Comparison of ENCODE assay signal across 18 cellular contexts in the genomic region with DNA sequence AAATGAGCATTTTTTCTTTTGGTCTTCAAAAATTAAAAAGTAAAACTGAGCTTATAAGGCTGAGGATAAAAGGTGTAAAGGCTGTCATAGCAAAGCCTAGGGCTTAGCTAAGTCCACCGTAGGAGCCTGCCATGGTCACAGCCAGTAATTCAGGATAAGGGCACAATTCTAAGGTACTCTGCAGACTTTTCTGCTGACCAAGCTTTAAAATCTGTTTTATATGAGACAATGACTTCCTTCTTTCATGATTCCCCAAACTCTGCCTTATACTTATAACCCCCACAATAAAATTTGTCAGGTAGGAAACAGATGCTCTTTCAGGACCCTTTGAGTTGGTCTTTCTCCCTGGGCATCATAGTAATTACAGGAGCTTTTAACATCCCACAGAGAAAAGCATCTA.
DNase-seq lines count a peak whose midpoint lies in the region; ATAC-seq, FAIRE-seq and TF ChIP-seq lines count a peak whose summit lies in the region.
"Had no signal": no experiment of that assay in that cellular context is flagged by ENCODE, and none has a peak within 500 bp of the region (broad histone marks: within the 10 kb centered on the region; RNA-seq: fewer than 3 reads in every experiment).

No MANE protein-coding gene starts in this region.

- H3K4me1 Mint-ChIP-seq in endodermal cell, result peaks cover 14% of the 10 kb centered on the region
- H3K4me1 Mint-ChIP-seq: immature natural killer cell had no signal

- no peaks in the 10 kb centered on the region for H3K4me1 ChIP-seq in endodermal cell (ENCODE audit: control insufficient read depth, insufficient read depth, low read length)
- peaks cover 13% of the 10 kb centered on the region for H3K4me1 ChIP-seq in smooth muscle cell (ENCODE audit: low read depth)
- H3K4me1 ChIP-seq: testis had no signal

- peaks cover 2% of the 10 kb centered on the region for H3K9me3 Mint-ChIP-seq in endodermal cell
- H3K9me3 Mint-ChIP-seq: immature natural killer cell had no signal

- H3K27ac Mint-ChIP-seq in endodermal cell, result no peak overlapping the region
- H3K27ac Mint-ChIP-seq: immature natural killer cell had no signal

- H3F3A ChIP-seq in smooth muscle cell (ENCODE audit: low read depth), result peaks cover 5% of the 10 kb centered on the region

- H4K20me1 ChIP-seq in smooth muscle cell (ENCODE audit: low read depth), result no peaks in the 10 kb centered on the region

- no peaks in the 10 kb centered on the region for H3K9me3 ChIP-seq in endodermal cell (ENCODE audit: control insufficient read depth, low read length)
- H3K9me3 ChIP-seq in smooth muscle cell (replicated peaks; ENCODE audit: low read depth), result no peaks in the 10 kb centered on the region
- H3K9me3 ChIP-seq: heart left ventricle, ovary, testis had no signal

- H3K27me3 ChIP-seq in endodermal cell (ENCODE audit: control insufficient read depth, insufficient read depth, low read length, poor library complexity, severe bottlenecking) (no peaks in the 10 kb centered on the region), smooth muscle cell (ENCODE audit: low read depth) (no peaks in the 10 kb centered on the region)
- H3K27me3 ChIP-seq: ovary, testis had no signal

- FAIRE-seq in GM19239 (lab: Jason Lieb, UNC), result peak; percentile 94

- DNase-seq in GM19239 (ENCODE audit: insufficient read length, low spot score) (no peak), endodermal cell (no peak), smooth muscle cell (lab: John Stamatoyannopoulos, UW; ENCODE audit: unreplicated experiment) (no peak), SK-N-DZ (ENCODE audit: low spot score) (no peak), NCI-H526 (lab: John Stamatoyannopoulos, UW) (no peak), dermis blood vessel endothelial cell (no peak)
- DNase-seq: activated CD4-positive, alpha-beta T cell treated with anti-CD3 and anti-CD28 coated beads, Interleukin-2, amount 50 U/mL, for 4 hours; cerebellar nuclear complex; effector CD4-positive, alpha-beta T cell; heart left ventricle; immature natural killer cell; NCI-H774; PC-9; T-helper 2 cell; testis had no signal

- peaks cover 50% of the 10 kb centered on the region for H3K36me3 Mint-ChIP-seq in endodermal cell (ENCODE audit: low read depth)
- H3K36me3 Mint-ChIP-seq: immature natural killer cell had no signal

- no peak overlapping the region for H2AFZ ChIP-seq in smooth muscle cell (ENCODE audit: low read depth)
- H2AFZ ChIP-seq: PC-9 had no signal

- H3K9ac ChIP-seq in endodermal cell (ENCODE audit: extremely low read depth, low read length, poor library complexity, severe bottlenecking) (no peak overlapping the region), smooth muscle cell (ENCODE audit: low read depth) (no peak overlapping the region)

- no peaks in the 10 kb centered on the region for H3K27me3 Mint-ChIP-seq in endodermal cell (ENCODE audit: insufficient read depth)

- peak; percentile 17 for ATAC-seq in HG02885 (IDR thresholded peaks at IDR 0.05; ENCODE audit: poor library complexity, unreplicated experiment)

- no peak overlapping the region for H3K4me3 ChIP-seq in endodermal cell (ENCODE audit: low read length)
- no peak overlapping the region for H3K4me3 ChIP-seq in smooth muscle cell
- H3K4me3 ChIP-seq: heart left ventricle, ovary, PC-9, testis had no signal

- H3K79me2 ChIP-seq in smooth muscle cell (ENCODE audit: low read depth), result no peaks in the 10 kb centered on the region

- peak overlapping the region; percentile 6 for H3K4me2 ChIP-seq in smooth muscle cell
- H3K4me2 ChIP-seq: PC-9 had no signal

- H3K27ac ChIP-seq in endodermal cell (ENCODE audit: low read depth, low read length), result peak overlapping the region; percentile 73
- H3K27ac ChIP-seq in smooth muscle cell (ENCODE audit: low read depth), result peak overlapping the region; percentile 27
- H3K27ac ChIP-seq: heart left ventricle, ovary, PC-9, testis, VCaP had no signal

- peaks cover 3% of the 10 kb centered on the region for H3K36me3 ChIP-seq in endodermal cell (ENCODE audit: control insufficient read depth, insufficient read depth, low read length)
- H3K36me3 ChIP-seq in smooth muscle cell (ENCODE audit: low read depth), result no peaks in the 10 kb centered on the region
- H3K36me3 ChIP-seq: heart left ventricle, ovary had no signal

- WGBS in endodermal cell (ENCODE audit: insufficient coverage in 1 of 2, insufficient read length in 1 of 2), 2 experiments, result 95 to 100% methylated on average over 1 of the region's 1 CpG
- WGBS in smooth muscle cell (ENCODE audit: low lambda C conversion rate), result 45% methylated on average over 1 of the region's 1 CpG

- H3K4me3 Mint-ChIP-seq in endodermal cell, result no peak overlapping the region
- H3K4me3 Mint-ChIP-seq: immature natural killer cell had no signal

- TF ChIP-seq CTCF in endodermal cell (conservative IDR thresholded peaks at IDR 0.05), result no peak
- TF ChIP-seq CTCF in smooth muscle cell (IDR thresholded peaks at IDR 0.05; ENCODE audit: borderline replicate concordance, insufficient read depth, poor library complexity, severe bottlenecking), result no peak
